In the genomic region with DNA sequence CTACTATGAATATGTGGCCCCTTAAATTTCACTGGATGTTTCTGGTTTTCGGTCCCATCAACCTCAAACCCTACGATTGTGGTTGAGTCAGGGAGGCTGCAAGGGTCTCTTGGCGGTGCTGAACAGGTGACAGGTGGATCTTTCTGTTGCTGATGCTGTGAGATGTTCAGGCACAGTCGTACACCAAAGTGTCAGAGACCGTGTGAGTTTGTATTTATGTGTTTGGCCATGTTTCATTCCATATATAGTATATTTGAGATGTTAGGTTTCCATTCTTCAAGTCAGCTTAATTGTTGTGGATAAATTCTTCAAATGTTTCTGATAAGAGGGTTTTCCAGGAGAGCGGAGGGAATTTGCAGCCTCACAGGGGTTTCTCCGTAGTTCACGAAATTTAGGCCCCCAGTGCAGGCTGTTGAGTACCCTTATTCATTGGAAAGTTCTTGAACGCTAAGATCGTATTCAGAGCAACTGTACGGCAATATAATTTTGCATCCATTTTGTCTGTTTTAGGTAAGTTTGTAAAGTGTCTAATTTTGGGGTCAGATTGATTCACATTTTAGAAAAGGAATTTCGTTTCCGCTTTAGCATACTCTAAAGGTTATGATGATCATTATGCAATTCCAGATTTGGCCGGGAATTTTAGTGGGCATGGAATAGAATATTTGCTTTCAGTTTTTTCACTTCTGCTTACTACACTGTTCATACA, we compare ENCODE assay signal across 8 cellular contexts. TPM values are rescaled to one million over a fixed set of nuclear protein-coding genes. Genes with fewer than 3 reads are reported as not detected.
DNase-seq lines count a peak whose midpoint lies in the region; ATAC-seq, FAIRE-seq and TF ChIP-seq lines count a peak whose summit lies in the region.

No MANE protein-coding gene starts in this region.

- peaks cover 45% of the 10 kb centered on the region for H3K36me3 Mint-ChIP-seq in activated T-cell treated with anti-CD3 and anti-CD28 coated beads, Interleukin-2, amount 50 U/mL, for 24 hours (ENCODE audit: low read depth)

- intact Hi-C loops in dorsolateral prefrontal cortex (cut with DNase I) = loop anchor here (5.0 to 10.0 kb wide), 3 partner anchors 96 to 234 kb away; no protein-coding TSS in a partner anchor

- H3K9me3 Mint-ChIP-seq in activated T-cell treated with anti-CD3 and anti-CD28 coated beads, Interleukin-2, amount 50 U/mL, for 24 hours = no peaks in the 10 kb centered on the region

- no peaks in the 10 kb centered on the region for H3K27me3 Mint-ChIP-seq in activated T-cell treated with anti-CD3 and anti-CD28 coated beads, Interleukin-2, amount 50 U/mL, for 24 hours

- H3K4me3 Mint-ChIP-seq in activated T-cell treated with anti-CD3 and anti-CD28 coated beads, Interleukin-2, amount 50 U/mL, for 24 hours = peak overlapping the region; percentile 88

- peaks cover 50% of the 10 kb centered on the region for H3K4me1 Mint-ChIP-seq in activated T-cell treated with anti-CD3 and anti-CD28 coated beads, Interleukin-2, amount 50 U/mL, for 24 hours (ENCODE audit: low read depth)

- H3K9me3 ChIP-seq in muscle layer of duodenum (ENCODE audit: control insufficient read depth in 1 of 2, low read length in 2 of 2) = no peaks in the 10 kb centered on the region

- TF ChIP-seq CTCF in dorsolateral prefrontal cortex (IDR thresholded peaks at IDR 0.05 in 54 of 56, conservative IDR thresholded peaks at IDR 0.05 in 2 of 56; ENCODE audit: low read depth in 1 of 56, partially characterized antibody in 56 of 56) = peak in 2 of 56 donors; percentile 13 to 14

- peak overlapping the region; percentile 98 for H3K27ac Mint-ChIP-seq in activated T-cell treated with anti-CD3 and anti-CD28 coated beads, Interleukin-2, amount 50 U/mL, for 24 hours

- DNase-seq in activated T-cell treated with anti-CD3 and anti-CD28 coated beads, Interleukin-2, amount 50 U/mL, for 24 hours = peak; percentile 44
- no peak for DNase-seq in activated T-cell treated with anti-CD3 and anti-CD28 coated beads, Interleukin-2, amount 50 U/mL, for 48 hours
- DNase-seq in RCC 7860 (ENCODE audit: low spot score) (no peak), dorsolateral prefrontal cortex (no peak), NCI-H1436 (lab: John Stamatoyannopoulos, UW) (no peak), HT-29 (ENCODE audit: low spot score) (no peak)

- H3K4me3 ChIP-seq in dorsolateral prefrontal cortex = peak overlapping the region; percentile 52 to 97 (median 87)
- H3K4me3 ChIP-seq in muscle layer of duodenum (ENCODE audit: low read depth in 1 of 2, low read length in 2 of 2) = peak overlapping the region; percentile 83 to 90

- ATAC-seq in HG02588 (IDR thresholded peaks at IDR 0.05; ENCODE audit: unreplicated experiment) = peak; percentile 17

- peaks cover 6 to 16% of the 10 kb centered on the region in 2 donors for H3K4me1 ChIP-seq in muscle layer of duodenum (ENCODE audit: control insufficient read depth in 1 of 2, insufficient read depth in 2 of 2, low read length in 2 of 2)

- H3K27me3 ChIP-seq in dorsolateral prefrontal cortex (no peaks in the 10 kb centered on the region), muscle layer of duodenum (ENCODE audit: low read depth, low read length) (no peaks in the 10 kb centered on the region)

- H3K27ac ChIP-seq in dorsolateral prefrontal cortex (peak overlapping the region in 58 of 59 donors; percentile 43 to 99 (median 96)), muscle layer of duodenum (ENCODE audit: low read length) (peak overlapping the region; percentile 76)

- peak; percentile 56 for FAIRE-seq in RCC 7860 (lab: Jason Lieb, UNC)

- peaks cover 0 to 4% of the 10 kb centered on the region in 2 donors for H3K36me3 ChIP-seq in muscle layer of duodenum (ENCODE audit: control insufficient read depth in 1 of 2, insufficient read depth in 2 of 2, low read length in 2 of 2)

RNA-seq across cellular contexts. Expression of a gene that starts 1.2 kb away (rescaled TPM):
- total RNA-seq in dorsolateral prefrontal cortex = 100 to 1,000 TPM in 7 of 120 experiments, 10 to 100 TPM in 113; 52.3 to 121 (median 75.3) TPM
- total RNA-seq in HT-29 (2014; rRNA removed; shearing (Covaris generic)) = 7.9 and 11.7 TPM in 2 replicates
